Comparison of ENCODE assay signal across 12 cellular contexts in genomic region chr6:146850981-146851380, GRCh38.
"Had no signal": no experiment of that assay in that cellular context is flagged by ENCODE, and none has a peak within 500 bp of the region (broad histone marks: within the 10 kb centered on the region; RNA-seq: fewer than 3 reads in every experiment).

No MANE protein-coding gene starts in this region.

- ATAC-seq: psoas muscle, right lobe of liver had no signal

- H3K27ac ChIP-seq: ascending aorta, left lung, psoas muscle, right lobe of liver, SJSA1, spleen, VCaP had no signal

- H3K27me3 ChIP-seq: ascending aorta, left lung, right lobe of liver, SJSA1, spleen had no signal

- H3K27me3 Mint-ChIP-seq: type B pancreatic cell had no signal

- H3K36me3 ChIP-seq: ascending aorta, left lung, right lobe of liver, SJSA1, spleen had no signal

- DNase-seq: left lung; psoas muscle; right lobe of liver; spleen; stimulated activated naive B cell treated with anti-CD40 and anti-IgM and Interleukin-4, amounts not matched to agents 10 μg/mL and 1 μg/mL and 100 μg/mL, for 72 hours; T-helper 9 cell had no signal

- H3K4me3 ChIP-seq: ascending aorta, left lung, psoas muscle, right lobe of liver, SJSA1, spleen had no signal

- H3K4me1 Mint-ChIP-seq: memory B cell; nephron; stimulated activated naive B cell treated with anti-CD40 and anti-IgM and Interleukin-4, amounts not matched to agents 10 μg/mL and 1 μg/mL and 100 μg/mL, for 72 hours had no signal

- H3K36me3 Mint-ChIP-seq: memory B cell; stimulated activated naive B cell treated with anti-CD40 and anti-IgM and Interleukin-4, amounts not matched to agents 10 μg/mL and 1 μg/mL and 100 μg/mL, for 72 hours; type B pancreatic cell had no signal

- H3K9me3 Mint-ChIP-seq: nephron had no signal

- H3K4me3 Mint-ChIP-seq: memory B cell; nephron; stimulated activated naive B cell treated with anti-CD40 and anti-IgM and Interleukin-4, amounts not matched to agents 10 μg/mL and 1 μg/mL and 100 μg/mL, for 72 hours; type B pancreatic cell had no signal

- H3K9me3 ChIP-seq: ascending aorta, left lung, psoas muscle, right lobe of liver, SJSA1 had no signal

- H3K4me1 ChIP-seq: ascending aorta, left lung, psoas muscle, right lobe of liver, spleen had no signal

- H3K27ac Mint-ChIP-seq: memory B cell; nephron; stimulated activated naive B cell treated with anti-CD40 and anti-IgM and Interleukin-4, amounts not matched to agents 10 μg/mL and 1 μg/mL and 100 μg/mL, for 72 hours; type B pancreatic cell had no signal
